ENCODE assay signal across 8 cellular contexts in the genomic region with DNA sequence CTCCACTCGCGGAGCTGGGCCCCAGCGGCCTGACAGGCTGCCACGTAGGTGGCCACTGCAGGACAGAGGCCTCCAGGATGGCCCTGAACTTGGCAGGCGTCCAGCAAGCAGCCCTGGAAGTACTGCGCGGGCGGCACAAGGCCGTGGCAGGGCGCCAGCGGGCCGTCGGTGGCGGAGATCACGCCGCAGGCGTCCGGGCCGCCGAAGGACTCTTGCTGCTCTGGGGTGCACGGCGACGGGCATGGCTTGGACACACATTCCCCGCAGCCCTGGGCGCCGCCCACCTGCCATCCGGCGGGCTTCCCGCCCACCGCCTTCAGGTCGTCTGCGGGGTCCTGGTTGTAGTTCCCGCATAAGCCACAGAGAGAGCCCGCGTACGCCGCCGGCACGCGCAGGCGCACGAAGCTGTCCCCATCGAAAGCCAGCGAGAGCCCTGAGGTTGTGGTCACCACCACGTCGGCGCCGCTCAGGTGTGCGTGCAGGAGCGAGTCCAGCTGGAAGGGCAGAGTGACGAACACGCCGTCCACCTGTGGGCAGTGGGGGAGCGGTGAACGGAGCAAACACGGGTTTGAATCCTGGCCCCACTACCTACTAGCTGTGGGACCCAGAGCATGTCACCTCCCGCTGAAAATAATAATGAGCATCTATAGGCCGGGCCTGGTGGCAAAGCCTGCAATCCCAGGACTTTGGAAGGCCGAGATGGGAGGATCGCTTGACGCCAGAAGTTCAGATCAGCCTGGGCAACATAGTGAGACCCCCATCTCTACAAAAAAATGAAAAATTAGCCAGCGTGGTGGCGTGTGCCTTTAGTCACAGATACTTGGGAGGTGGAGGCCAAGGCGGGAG. TPM values are rescaled to one million over a fixed set of nuclear protein-coding genes. Genes with fewer than 3 reads are reported as not detected.
DNase-seq lines count a peak whose midpoint lies in the region; ATAC-seq and TF ChIP-seq lines count a peak whose summit lies in the region.
"Not testable (repeated sequence)": the region's sequence is repeated elsewhere in the genome, so short reads cannot be mapped to it uniquely, and the experiment has no call there.

No MANE protein-coding gene starts in this region.

- CTCF ChIA-PET in CD4-positive, alpha-beta T cell (lab: Charles Lee): interaction anchor here (2.1 kb wide), 1 partner anchor 79 kb away, joined by 6 read pairs; a partner anchor contains a TSS

- not testable (repeated sequence) for H3K4me1 Mint-ChIP-seq in CD4-positive, alpha-beta T cell (ENCODE audit: low read depth); activated T-cell treated with anti-CD3 and anti-CD28 coated beads, Interleukin-2, amount 50 U/mL, for 72 hours (ENCODE audit: low read depth); neural crest cell

- H3K9ac ChIP-seq in NT2/D1 (ENCODE audit: insufficient read length, low read depth): peak overlapping the region; percentile 36

- peak; percentile 44 for ATAC-seq in CD4-positive, alpha-beta T cell (ENCODE audit: poor library complexity)
- ATAC-seq in activated T-cell treated with anti-CD3 and anti-CD28 coated beads, Interleukin-2, amount 50 U/mL, for 72 hours (replicated peaks in 1 of 2): not testable (repeated sequence)
- ATAC-seq in heart left ventricle: peak in 3 of 4 donors; percentile 16 to 27 (median 25)
- ATAC-seq in left lung: peak; percentile 24

- intact Hi-C loops in CD4-positive, alpha-beta T cell (cut with DNase I, micrococcal nuclease): loop anchor here in 1 of 2 experiments (10.0 kb wide), 1 partner anchor 333 kb away; a partner anchor contains a TSS
- intact Hi-C loops in heart left ventricle (cut with DNase I): loop anchor here in 1 of 10 donors (2.0 kb wide), 1 partner anchor 13 kb away; no protein-coding TSS in a partner anchor
- intact Hi-C loops in left lung (cut with DNase I): not testable (repeated sequence)

- H3K36me3 ChIP-seq in NT2/D1 (ENCODE audit: insufficient read depth, insufficient read length, low read length); heart left ventricle; left lung: not testable (repeated sequence)

- 40 to 57% (median 41%) methylated on average over 48 to 64 of the region's 64 CpGs for WGBS in heart left ventricle, 4 donors

- POLR2A ChIA-PET in CD4-positive, alpha-beta T cell (lab: Charles Lee): not testable (repeated sequence)

- H3K4me3 Mint-ChIP-seq in CD4-positive, alpha-beta T cell; activated T-cell treated with anti-CD3 and anti-CD28 coated beads, Interleukin-2, amount 50 U/mL, for 72 hours; neural crest cell: not testable (repeated sequence)

- not testable (repeated sequence) for H3K27me3 ChIP-seq in CD4-positive, alpha-beta T cell (ENCODE audit: control insufficient read depth, insufficient read depth, low read length); NT2/D1 (ENCODE audit: insufficient read depth, insufficient read length)
- peaks cover 3 to 24% (median 17%) of the 10 kb centered on the region in 9 donors for H3K27me3 ChIP-seq in heart left ventricle
- H3K27me3 ChIP-seq in left lung: peaks cover 0 to 36% of the 10 kb centered on the region in 2 donors

- not testable (repeated sequence) for H3K27me3 Mint-ChIP-seq in CD4-positive, alpha-beta T cell; activated T-cell treated with anti-CD3 and anti-CD28 coated beads, Interleukin-2, amount 50 U/mL, for 72 hours (ENCODE audit: low read depth); neural crest cell (ENCODE audit: low read depth)

- not testable (repeated sequence) for H3K9me3 ChIP-seq in CD4-positive, alpha-beta T cell (ENCODE audit: control insufficient read depth, low read length); NT2/D1 (ENCODE audit: insufficient read depth, low read length); heart left ventricle; left lung

- TF ChIP-seq POLR2A in heart left ventricle (IDR thresholded peaks at IDR 0.05): not testable (repeated sequence)

- DNase-seq in CD4-positive, alpha-beta T cell: peak in 1 of 10 experiments; percentile 14
- DNase-seq in NT2/D1 (ENCODE audit: low read depth, low spot score); activated T-cell treated with anti-CD3 and anti-CD28 coated beads, Interleukin-2, amount 50 U/mL, for 72 hours; coronary artery (ENCODE audit: low spot score); neural crest cell (ENCODE audit: low read depth, low spot score): not testable (repeated sequence)
- peak in 3 of 5 donors; percentile 28 to 78 (median 34) for DNase-seq in heart left ventricle
- DNase-seq in left lung: peak in 1 of 2 donors; percentile 85
- peak; percentile 10 for DNase-seq in stimulated activated CD4-positive, alpha-beta T cell treated with anti-CD3 and anti-CD28 coated beads, Interleukin-1b, Interleukin-23, amount 100 ng/mL, for 48 hours

- peaks cover 38% of the 10 kb centered on the region for H3K36me3 Mint-ChIP-seq in CD4-positive, alpha-beta T cell (ENCODE audit: low read depth)
- H3K36me3 Mint-ChIP-seq in activated T-cell treated with anti-CD3 and anti-CD28 coated beads, Interleukin-2, amount 50 U/mL, for 72 hours (ENCODE audit: insufficient read depth in 2 of 2); neural crest cell (ENCODE audit: low read depth): not testable (repeated sequence)

- not testable (repeated sequence) for H3K27ac ChIP-seq in CD4-positive, alpha-beta T cell (ENCODE audit: low read depth, low read length); coronary artery; heart left ventricle; left lung

- not testable (repeated sequence) for TF ChIP-seq CTCF in CD4-positive, alpha-beta T cell (IDR thresholded peaks at IDR 0.05); coronary artery (IDR thresholded peaks at IDR 0.05); heart left ventricle (IDR thresholded peaks at IDR 0.05); left lung (IDR thresholded peaks at IDR 0.05); neural crest cell (conservative IDR thresholded peaks at IDR 0.05)

- not testable (repeated sequence) for H3K4me1 ChIP-seq in NT2/D1 (ENCODE audit: insufficient read depth, insufficient read length); heart left ventricle; left lung

- not testable (repeated sequence) for H3K4me3 ChIP-seq in NT2/D1 (ENCODE audit: insufficient read length, low read depth); left lung
- H3K4me3 ChIP-seq in coronary artery (peak overlapping the region; percentile 16), heart left ventricle (peak overlapping the region in 1 of 12 donors; percentile 16)

- not testable (repeated sequence) for H3K27ac Mint-ChIP-seq in CD4-positive, alpha-beta T cell
- peak overlapping the region; percentile 30 for H3K27ac Mint-ChIP-seq in activated T-cell treated with anti-CD3 and anti-CD28 coated beads, Interleukin-2, amount 50 U/mL, for 72 hours
- H3K27ac Mint-ChIP-seq in neural crest cell (ENCODE audit: unreplicated experiment): peak overlapping the region; percentile 51

- H3K9me3 Mint-ChIP-seq in CD4-positive, alpha-beta T cell; activated T-cell treated with anti-CD3 and anti-CD28 coated beads, Interleukin-2, amount 50 U/mL, for 72 hours; neural crest cell: not testable (repeated sequence)

RNA-seq across cellular contexts. Expression of a gene that starts 42.6 kb away (rescaled TPM):
- 10 to 100 TPM; 16.3 to 19.1 TPM for total RNA-seq in CD4-positive, alpha-beta T cell
- 10 to 100 TPM in 1 of 2 donors, 1 to 10 TPM in 1; 7.2 to 13.4 TPM for total RNA-seq in activated T-cell treated with anti-CD3 and anti-CD28 coated beads, Interleukin-2, amount 50 U/mL, for 72 hours
- total RNA-seq in heart left ventricle: 10 to 100 TPM in 3 of 9 donors, 1 to 10 TPM in 5, under 1 TPM in 1; 0.85 to 44.4 (median 6.3) TPM
- polyA plus RNA-seq in heart left ventricle: 1 to 10 TPM in 1 of 2 donors, under 1 TPM in 1; 0.76 to 1.2 TPM
- total RNA-seq in left lung: 10 to 100 TPM; 11.1 to 14.8 TPM
- total RNA-seq in neural crest cell: 1.0 and 1.6 TPM in 2 replicates

RNA-seq across cellular contexts. Expression of a gene that starts 45.7 kb away (rescaled TPM):
- 100 to 1,000 TPM; 267 to 287 TPM for total RNA-seq in CD4-positive, alpha-beta T cell
- 100 to 1,000 TPM; 482 to 499 TPM for total RNA-seq in activated T-cell treated with anti-CD3 and anti-CD28 coated beads, Interleukin-2, amount 50 U/mL, for 72 hours
- total RNA-seq in heart left ventricle: 10 to 100 TPM; 44.3 to 94.3 (median 70.5) TPM
- 100 to 1,000 TPM in 1 of 2 donors, 10 to 100 TPM in 1; 72.5 to 169 TPM for polyA plus RNA-seq in heart left ventricle
- total RNA-seq in left lung: 100 to 1,000 TPM in 1 of 2 donors, 10 to 100 TPM in 1; 82.5 to 153 TPM
- total RNA-seq in neural crest cell: 473 and 489 TPM in 2 replicates

RNA-seq across cellular contexts. Expression of a gene that starts 57.9 kb away (rescaled TPM):
- 10 to 100 TPM; 18.9 to 19.4 TPM for total RNA-seq in CD4-positive, alpha-beta T cell
- 1 to 10 TPM; 6.1 to 7.0 TPM for total RNA-seq in activated T-cell treated with anti-CD3 and anti-CD28 coated beads, Interleukin-2, amount 50 U/mL, for 72 hours
- total RNA-seq in heart left ventricle (10 to 100 TPM; 12.8 to 49.1 (median 28.7) TPM), left lung (10 to 100 TPM; 13.6 to 25.0 TPM), neural crest cell (40.5 and 44.9 TPM in 2 replicates)
- 10 to 100 TPM; 13.8 to 19.7 TPM for polyA plus RNA-seq in heart left ventricle
